ENCODE assay signal across 8 cellular contexts in the genomic region with DNA sequence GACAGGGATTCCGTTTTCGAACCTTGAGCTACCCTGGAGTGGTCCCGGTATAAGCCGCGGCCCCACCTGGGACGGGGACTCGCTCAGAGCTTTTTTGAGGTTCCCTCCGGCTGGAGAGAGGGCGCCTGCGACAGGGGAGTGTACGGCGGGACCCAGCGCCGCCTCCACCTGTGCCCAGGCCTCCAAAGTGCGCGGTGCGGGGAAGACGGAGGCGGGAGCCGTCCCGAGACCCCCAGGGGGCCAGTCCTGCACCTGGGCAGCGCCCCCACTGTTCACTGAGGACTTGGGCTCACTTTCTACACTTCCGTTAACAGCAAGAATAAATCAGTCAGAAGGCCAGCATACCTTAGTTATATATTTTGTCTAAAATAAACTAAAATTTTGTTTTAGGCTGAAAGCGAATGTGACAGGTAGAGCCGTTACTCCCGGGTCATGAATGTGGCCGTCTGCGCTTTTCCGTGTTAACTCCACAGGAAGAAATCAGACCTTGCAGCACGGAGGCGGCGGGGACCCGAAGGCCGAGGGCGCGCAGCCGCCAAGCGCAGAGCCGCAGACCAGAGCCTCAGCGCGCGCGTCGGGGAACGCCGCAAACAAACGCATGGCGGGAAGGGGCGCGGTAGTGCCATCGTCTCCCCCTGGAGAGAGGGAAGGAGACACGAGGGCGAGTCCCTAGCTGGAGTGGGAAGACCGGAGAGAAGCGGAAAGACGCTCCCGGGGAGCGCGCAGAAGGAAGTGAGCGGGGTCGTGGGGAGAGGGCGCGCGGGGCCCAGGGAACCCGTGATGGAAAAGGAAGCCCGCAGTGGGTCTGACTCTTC. TPM values are rescaled to one million over a fixed set of nuclear protein-coding genes. Genes with fewer than 3 reads are reported as not detected.
DNase-seq lines count a peak whose midpoint lies in the region; ATAC-seq and TF ChIP-seq lines count a peak whose summit lies in the region.

No MANE protein-coding gene starts in this region.

- H3K4me3 ChIP-seq in GM12875 (ENCODE audit: low read depth, low read length) (peak overlapping the region; percentile 70), mucosa of descending colon (peak overlapping the region; percentile 40), upper lobe of right lung (peak overlapping the region; percentile 76)

- DNase-seq in T-helper 22 cell (ENCODE audit: low read depth) (peak; percentile 30), ecto neural progenitor cell (ENCODE audit: low spot score) (peak; percentile 72), mucosa of descending colon (peak; percentile 62 to 76 (median 76)), upper lobe of right lung (no peak), NK-92 (lab: John Stamatoyannopoulos, UW; ENCODE audit: unreplicated experiment) (no peak), SHP77 treated with DMSO at 0.1 percent for 48 hours (lab: John Stamatoyannopoulos, UW) (no peak)

- intact Hi-C loops in mucosa of descending colon (cut with DNase I, micrococcal nuclease), result no loop called here
- intact Hi-C loops in upper lobe of right lung (cut with DNase I), result no loop called here

- peak overlapping the region; percentile 84 for H3K27ac ChIP-seq in upper lobe of right lung

- peak; percentile 5 for ATAC-seq in HG02973 (IDR thresholded peaks at IDR 0.05; ENCODE audit: unreplicated experiment)
- ATAC-seq in mucosa of descending colon, result peak; percentile 13
- ATAC-seq in upper lobe of right lung, result peak; percentile 9

- no peaks in the 10 kb centered on the region for H3K9me3 ChIP-seq in mucosa of descending colon
- H3K9me3 ChIP-seq in upper lobe of right lung, result no peaks in the 10 kb centered on the region

- no peaks in the 10 kb centered on the region for H3K27me3 ChIP-seq in upper lobe of right lung

- H3K4me1 ChIP-seq in mucosa of descending colon (ENCODE audit: low read depth) (no peaks in the 10 kb centered on the region), upper lobe of right lung (peaks cover 4% of the 10 kb centered on the region)

- TF ChIP-seq CTCF in GM12875 (IDR thresholded peaks at IDR 0.05; ENCODE audit: borderline replicate concordance, insufficient read depth, low read depth, low read length) (peak; percentile 38; the same call in 1 of the 2 replicates), mucosa of descending colon (IDR thresholded peaks at IDR 0.05) (no peak), upper lobe of right lung (IDR thresholded peaks at IDR 0.05) (peak; percentile 26)

- H3K36me3 ChIP-seq in mucosa of descending colon (ENCODE audit: low read depth), result no peaks in the 10 kb centered on the region
- H3K36me3 ChIP-seq in upper lobe of right lung, result no peaks in the 10 kb centered on the region

RNA-seq across cellular contexts. Expression of a gene that starts 14.1 kb away (rescaled TPM):
- total RNA-seq in mucosa of descending colon (1 to 10 TPM; 1.5 to 3.9 (median 3.2) TPM), upper lobe of right lung (4.9 TPM)

RNA-seq across cellular contexts. Expression of a gene that starts 32.2 kb away (rescaled TPM):
- total RNA-seq in mucosa of descending colon (10 to 100 TPM; 25.6 to 34.0 (median 27.6) TPM), upper lobe of right lung (26.9 TPM)

RNA-seq across cellular contexts. Expression of a gene that starts 43.5 kb away (rescaled TPM):
- not detected for total RNA-seq in mucosa of descending colon
- total RNA-seq in upper lobe of right lung, result not detected

RNA-seq across cellular contexts. Expression of a gene that starts 52.8 kb away (rescaled TPM):
- total RNA-seq in mucosa of descending colon (1,000 to 10,000 TPM; 1,078 to 1,367 (median 1,218) TPM), upper lobe of right lung (1,155 TPM)

RNA-seq across cellular contexts. Expression of a gene that starts 59.9 kb away (rescaled TPM):
- total RNA-seq in mucosa of descending colon, result not detected
- total RNA-seq in upper lobe of right lung, result not detected

Comparison
In these comparisons a context has a peak if more than half of its experiments do, and no peak if none do; other contexts are left out.
1. DNase-seq: peak in T-helper 22 cell (single experiment), ecto neural progenitor cell (single experiment) and mucosa of descending colon (3 of 3); none in upper lobe of right lung (single experiment), NK-92 (single experiment) and SHP77 treated with DMSO at 0.1 percent for 48 hours (single experiment).
2. Peak in every context shown above with its lines, with median percentiles within 50 percentile points of each other: H3K4me3 ChIP-seq and ATAC-seq.